1 cellular context compared by ENCODE assay signal in the genomic region with DNA sequence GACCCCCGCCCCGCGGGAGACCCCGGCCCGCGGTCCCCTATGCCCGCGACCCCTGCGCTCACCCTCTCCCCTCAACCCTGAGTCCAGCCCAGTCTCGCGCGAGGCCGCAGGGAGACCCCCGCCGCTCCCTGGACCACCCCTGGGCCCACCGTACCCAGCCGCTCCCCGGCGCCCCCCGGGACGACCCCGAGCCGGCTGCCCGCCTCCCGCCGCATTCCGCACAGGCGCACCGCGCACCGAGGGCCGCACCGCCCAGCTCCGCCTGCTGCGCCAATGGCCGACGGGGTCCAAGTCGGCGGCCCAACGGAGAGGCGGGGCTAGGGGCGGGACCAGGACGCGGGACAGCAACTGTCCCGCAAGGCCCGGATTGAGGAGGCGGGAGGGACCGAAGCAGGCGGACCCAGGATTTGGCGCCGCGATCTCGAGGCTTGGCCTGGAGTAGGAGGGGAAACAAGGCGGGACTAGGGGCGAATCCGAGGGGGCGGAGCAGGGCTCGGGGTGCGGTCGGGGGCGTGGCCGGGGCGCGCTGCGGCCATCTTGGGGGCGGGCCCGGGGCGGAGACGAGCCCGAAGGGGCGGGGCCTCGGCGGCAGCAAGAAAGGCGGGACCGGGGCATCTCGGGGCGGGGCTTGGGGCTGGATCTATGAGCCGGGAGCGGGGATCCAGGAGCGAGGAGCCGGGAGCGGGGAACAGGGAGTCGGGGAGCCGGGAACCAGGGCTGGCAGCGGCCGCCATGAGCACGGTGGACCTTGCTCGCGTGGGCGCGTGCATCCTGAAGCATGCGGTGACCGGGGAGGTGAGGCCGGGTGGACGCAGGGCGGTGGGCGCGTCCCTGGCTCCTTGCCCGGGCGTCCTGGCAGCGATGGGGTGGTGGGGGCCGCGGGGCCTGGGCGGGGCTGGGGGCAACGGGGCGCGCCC.
TF ChIP-seq lines count a peak whose summit lies in the region.

Gene PRXL2B, plus strand, starts transcription at position 624 of the 917 bp plus-strand sequence. Its CDS starts 109 bp downstream, at position 733.

TF ChIP-seq in WTC11, 78 proteins besides CTCF, POLR2A, EP300 and RAD21 (continued from another document):
- no peak for TF ChIP-seq ZNF512 (CRISPR knock-in tag; IDR thresholded peaks at IDR 0.05; ENCODE audit: borderline replicate concordance)
- no peak for TF ChIP-seq FOXP1 (CRISPR knock-in tag; IDR thresholded peaks at IDR 0.05; ENCODE audit: borderline replicate concordance)
- TF ChIP-seq, protein P1, sequence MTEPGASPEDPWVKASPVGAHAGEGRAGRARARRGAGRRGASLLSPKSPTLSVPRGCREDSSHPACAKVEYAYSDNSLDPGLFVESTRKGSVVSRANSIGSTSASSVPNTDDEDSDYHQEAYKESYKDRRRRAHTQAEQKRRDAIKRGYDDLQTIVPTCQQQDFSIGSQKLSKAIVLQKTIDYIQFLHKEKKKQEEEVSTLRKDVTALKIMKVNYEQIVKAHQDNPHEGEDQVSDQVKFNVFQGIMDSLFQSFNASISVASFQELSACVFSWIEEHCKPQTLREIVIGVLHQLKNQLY (CRISPR knock-in tag; IDR thresholded peaks at IDR 0.05), result no peak
- 0 out of 2 replicates have a peak, but pooled peaks have one; percentile 38 for TF ChIP-seq TEAD1 (CRISPR knock-in tag; IDR thresholded peaks at IDR 0.05)
- no peak for TF ChIP-seq KAT7 (CRISPR knock-in tag; IDR thresholded peaks at IDR 0.05; ENCODE audit: borderline replicate concordance)
- no peak for TF ChIP-seq TCF7 (CRISPR knock-in tag; IDR thresholded peaks at IDR 0.05; ENCODE audit: low read depth)
- peak; percentile 72 for TF ChIP-seq ZNF423 (CRISPR knock-in tag; IDR thresholded peaks at IDR 0.05)
- TF ChIP-seq E2F1 (CRISPR knock-in tag; IDR thresholded peaks at IDR 0.05), result no peak
- TF ChIP-seq ATF1 (CRISPR knock-in tag; IDR thresholded peaks at IDR 0.05), result no peak
- TF ChIP-seq, protein P2, sequence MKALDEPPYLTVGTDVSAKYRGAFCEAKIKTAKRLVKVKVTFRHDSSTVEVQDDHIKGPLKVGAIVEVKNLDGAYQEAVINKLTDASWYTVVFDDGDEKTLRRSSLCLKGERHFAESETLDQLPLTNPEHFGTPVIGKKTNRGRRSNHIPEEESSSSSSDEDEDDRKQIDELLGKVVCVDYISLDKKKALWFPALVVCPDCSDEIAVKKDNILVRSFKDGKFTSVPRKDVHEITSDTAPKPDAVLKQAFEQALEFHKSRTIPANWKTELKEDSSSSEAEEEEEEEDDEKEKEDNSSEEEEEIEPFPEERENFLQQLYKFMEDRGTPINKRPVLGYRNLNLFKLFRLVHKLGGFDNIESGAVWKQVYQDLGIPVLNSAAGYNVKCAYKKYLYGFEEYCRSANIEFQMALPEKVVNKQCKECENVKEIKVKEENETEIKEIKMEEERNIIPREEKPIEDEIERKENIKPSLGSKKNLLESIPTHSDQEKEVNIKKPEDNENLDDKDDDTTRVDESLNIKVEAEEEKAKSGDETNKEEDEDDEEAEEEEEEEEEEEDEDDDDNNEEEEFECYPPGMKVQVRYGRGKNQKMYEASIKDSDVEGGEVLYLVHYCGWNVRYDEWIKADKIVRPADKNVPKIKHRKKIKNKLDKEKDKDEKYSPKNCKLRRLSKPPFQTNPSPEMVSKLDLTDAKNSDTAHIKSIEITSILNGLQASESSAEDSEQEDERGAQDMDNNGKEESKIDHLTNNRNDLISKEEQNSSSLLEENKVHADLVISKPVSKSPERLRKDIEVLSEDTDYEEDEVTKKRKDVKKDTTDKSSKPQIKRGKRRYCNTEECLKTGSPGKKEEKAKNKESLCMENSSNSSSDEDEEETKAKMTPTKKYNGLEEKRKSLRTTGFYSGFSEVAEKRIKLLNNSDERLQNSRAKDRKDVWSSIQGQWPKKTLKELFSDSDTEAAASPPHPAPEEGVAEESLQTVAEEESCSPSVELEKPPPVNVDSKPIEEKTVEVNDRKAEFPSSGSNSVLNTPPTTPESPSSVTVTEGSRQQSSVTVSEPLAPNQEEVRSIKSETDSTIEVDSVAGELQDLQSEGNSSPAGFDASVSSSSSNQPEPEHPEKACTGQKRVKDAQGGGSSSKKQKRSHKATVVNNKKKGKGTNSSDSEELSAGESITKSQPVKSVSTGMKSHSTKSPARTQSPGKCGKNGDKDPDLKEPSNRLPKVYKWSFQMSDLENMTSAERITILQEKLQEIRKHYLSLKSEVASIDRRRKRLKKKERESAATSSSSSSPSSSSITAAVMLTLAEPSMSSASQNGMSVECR (CRISPR knock-in tag; IDR thresholded peaks at IDR 0.05; ENCODE audit: borderline replicate concordance), result no peak
- TF ChIP-seq, protein P3, sequence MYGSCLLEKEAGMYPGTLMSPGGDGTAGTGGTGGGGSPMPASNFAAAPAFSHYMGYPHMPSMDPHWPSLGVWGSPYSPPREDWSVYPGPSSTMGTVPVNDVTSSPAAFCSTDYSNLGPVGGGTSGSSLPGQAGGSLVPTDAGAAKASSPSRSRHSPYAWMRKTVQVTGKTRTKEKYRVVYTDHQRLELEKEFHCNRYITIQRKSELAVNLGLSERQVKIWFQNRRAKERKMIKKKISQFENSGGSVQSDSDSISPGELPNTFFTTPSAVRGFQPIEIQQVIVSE (CRISPR knock-in tag; IDR thresholded peaks at IDR 0.05; ENCODE audit: borderline replicate concordance), result no peak
- TF ChIP-seq SMAD4 (CRISPR knock-in tag; IDR thresholded peaks at IDR 0.05), result no peak
- no peak for TF ChIP-seq ZNF232 (CRISPR knock-in tag; IDR thresholded peaks at IDR 0.05)
- TF ChIP-seq HMGA2 (CRISPR knock-in tag; IDR thresholded peaks at IDR 0.05), result no peak
- TF ChIP-seq EMX1 (CRISPR knock-in tag; IDR thresholded peaks at IDR 0.05), result no peak
- TF ChIP-seq ZNF121 (CRISPR knock-in tag; IDR thresholded peaks at IDR 0.05), result peak; percentile 97
- TF ChIP-seq ZNF263 (CRISPR knock-in tag; IDR thresholded peaks at IDR 0.05; ENCODE audit: low read depth), result no peak
- TF ChIP-seq IRF2 (CRISPR knock-in tag; IDR thresholded peaks at IDR 0.05; ENCODE audit: borderline replicate concordance, low read depth), result no peak
- no peak; the same call in 1 of the 2 replicates for TF ChIP-seq MYBL2 (CRISPR knock-in tag; IDR thresholded peaks at IDR 0.05)
- TF ChIP-seq, protein P4, sequence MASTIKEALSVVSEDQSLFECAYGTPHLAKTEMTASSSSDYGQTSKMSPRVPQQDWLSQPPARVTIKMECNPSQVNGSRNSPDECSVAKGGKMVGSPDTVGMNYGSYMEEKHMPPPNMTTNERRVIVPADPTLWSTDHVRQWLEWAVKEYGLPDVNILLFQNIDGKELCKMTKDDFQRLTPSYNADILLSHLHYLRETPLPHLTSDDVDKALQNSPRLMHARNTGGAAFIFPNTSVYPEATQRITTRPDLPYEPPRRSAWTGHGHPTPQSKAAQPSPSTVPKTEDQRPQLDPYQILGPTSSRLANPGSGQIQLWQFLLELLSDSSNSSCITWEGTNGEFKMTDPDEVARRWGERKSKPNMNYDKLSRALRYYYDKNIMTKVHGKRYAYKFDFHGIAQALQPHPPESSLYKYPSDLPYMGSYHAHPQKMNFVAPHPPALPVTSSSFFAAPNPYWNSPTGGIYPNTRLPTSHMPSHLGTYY (CRISPR knock-in tag; IDR thresholded peaks at IDR 0.05), result no peak
- TF ChIP-seq USF2 (CRISPR knock-in tag; IDR thresholded peaks at IDR 0.05), result no peak
- no peak for TF ChIP-seq IRF1 (CRISPR knock-in tag; IDR thresholded peaks at IDR 0.05)
- TF ChIP-seq, protein P5, sequence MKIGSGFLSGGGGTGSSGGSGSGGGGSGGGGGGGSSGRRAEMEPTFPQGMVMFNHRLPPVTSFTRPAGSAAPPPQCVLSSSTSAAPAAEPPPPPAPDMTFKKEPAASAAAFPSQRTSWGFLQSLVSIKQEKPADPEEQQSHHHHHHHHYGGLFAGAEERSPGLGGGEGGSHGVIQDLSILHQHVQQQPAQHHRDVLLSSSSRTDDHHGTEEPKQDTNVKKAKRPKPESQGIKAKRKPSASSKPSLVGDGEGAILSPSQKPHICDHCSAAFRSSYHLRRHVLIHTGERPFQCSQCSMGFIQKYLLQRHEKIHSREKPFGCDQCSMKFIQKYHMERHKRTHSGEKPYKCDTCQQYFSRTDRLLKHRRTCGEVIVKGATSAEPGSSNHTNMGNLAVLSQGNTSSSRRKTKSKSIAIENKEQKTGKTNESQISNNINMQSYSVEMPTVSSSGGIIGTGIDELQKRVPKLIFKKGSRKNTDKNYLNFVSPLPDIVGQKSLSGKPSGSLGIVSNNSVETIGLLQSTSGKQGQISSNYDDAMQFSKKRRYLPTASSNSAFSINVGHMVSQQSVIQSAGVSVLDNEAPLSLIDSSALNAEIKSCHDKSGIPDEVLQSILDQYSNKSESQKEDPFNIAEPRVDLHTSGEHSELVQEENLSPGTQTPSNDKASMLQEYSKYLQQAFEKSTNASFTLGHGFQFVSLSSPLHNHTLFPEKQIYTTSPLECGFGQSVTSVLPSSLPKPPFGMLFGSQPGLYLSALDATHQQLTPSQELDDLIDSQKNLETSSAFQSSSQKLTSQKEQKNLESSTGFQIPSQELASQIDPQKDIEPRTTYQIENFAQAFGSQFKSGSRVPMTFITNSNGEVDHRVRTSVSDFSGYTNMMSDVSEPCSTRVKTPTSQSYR (CRISPR knock-in tag; IDR thresholded peaks at IDR 0.05), result no peak
- TF ChIP-seq, protein P6, sequence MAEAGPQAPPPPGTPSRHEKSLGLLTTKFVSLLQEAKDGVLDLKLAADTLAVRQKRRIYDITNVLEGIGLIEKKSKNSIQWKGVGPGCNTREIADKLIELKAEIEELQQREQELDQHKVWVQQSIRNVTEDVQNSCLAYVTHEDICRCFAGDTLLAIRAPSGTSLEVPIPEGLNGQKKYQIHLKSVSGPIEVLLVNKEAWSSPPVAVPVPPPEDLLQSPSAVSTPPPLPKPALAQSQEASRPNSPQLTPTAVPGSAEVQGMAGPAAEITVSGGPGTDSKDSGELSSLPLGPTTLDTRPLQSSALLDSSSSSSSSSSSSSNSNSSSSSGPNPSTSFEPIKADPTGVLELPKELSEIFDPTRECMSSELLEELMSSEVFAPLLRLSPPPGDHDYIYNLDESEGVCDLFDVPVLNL (CRISPR knock-in tag; IDR thresholded peaks at IDR 0.05; ENCODE audit: borderline replicate concordance, low read depth), result no peak
- TF ChIP-seq, protein P7, sequence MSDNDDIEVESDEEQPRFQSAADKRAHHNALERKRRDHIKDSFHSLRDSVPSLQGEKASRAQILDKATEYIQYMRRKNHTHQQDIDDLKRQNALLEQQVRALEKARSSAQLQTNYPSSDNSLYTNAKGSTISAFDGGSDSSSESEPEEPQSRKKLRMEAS (CRISPR knock-in tag; IDR thresholded peaks at IDR 0.05), result peak; percentile 59; the same call in 1 of the 2 replicates
- no peak for TF ChIP-seq GTF2I (CRISPR knock-in tag; conservative IDR thresholded peaks at IDR 0.05)
